ENCODE assay signal across 16 cellular contexts in the genomic region with DNA sequence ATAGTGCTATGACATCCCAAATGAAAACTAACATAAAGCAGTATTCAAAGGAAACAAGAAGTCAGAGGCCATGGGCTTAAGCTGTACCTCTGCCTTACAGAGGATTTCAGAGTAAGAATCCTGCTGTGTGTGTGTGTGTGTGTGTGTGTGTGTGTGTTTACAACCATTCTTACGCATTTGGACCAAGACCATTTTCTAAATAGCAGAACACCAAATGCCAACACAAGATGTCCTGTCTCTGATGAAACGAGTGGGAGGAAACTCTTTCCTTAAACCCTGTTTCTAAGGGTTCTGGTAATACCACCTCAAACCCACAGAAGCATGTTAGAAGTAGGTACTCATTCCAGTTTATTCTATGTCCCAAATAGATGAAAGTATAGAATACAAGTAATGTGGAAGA.
DNase-seq lines count a peak whose midpoint lies in the region; ATAC-seq and TF ChIP-seq lines count a peak whose summit lies in the region.
"Had no signal": no experiment of that assay in that cellular context is flagged by ENCODE, and none has a peak within 500 bp of the region (broad histone marks: within the 10 kb centered on the region; RNA-seq: fewer than 3 reads in every experiment).

No MANE protein-coding gene starts in this region.

- CTCF ChIA-PET in WTC11 (lab: Charles Lee), result interaction anchor here (1.2 to 1.3 kb wide), 2 partner anchors 21 to 23 kb away, joined by 4 to 5 read pairs; no protein-coding TSS in a partner anchor

- TF ChIP-seq CTCF in WTC11 (IDR thresholded peaks at IDR 0.05) (no peak), esophagus squamous epithelium (IDR thresholded peaks at IDR 0.05) (no peak), nephron progenitor cell (IDR thresholded peaks at IDR 0.05) (no peak), upper lobe of right lung (IDR thresholded peaks at IDR 0.05) (no peak)

- no peaks in the 10 kb centered on the region for H3K36me3 Mint-ChIP-seq in WTC11
- no peaks in the 10 kb centered on the region for H3K36me3 Mint-ChIP-seq in nephron progenitor cell (ENCODE audit: low read depth)
- H3K36me3 Mint-ChIP-seq in stimulated activated effector memory CD8-positive, alpha-beta T cell treated with anti-CD3 and anti-CD28 coated beads, Interleukin-12 subunit alpha, Interleukin-12 subunit beta, amount 100 ng/mL, for 72 hours, result no peaks in the 10 kb centered on the region
- H3K36me3 Mint-ChIP-seq: CD4-positive, alpha-beta memory T cell had no signal

- H3K4me3 ChIP-seq in esophagus squamous epithelium (no peak overlapping the region), upper lobe of right lung (no peak overlapping the region)
- H3K4me3 ChIP-seq: GM23248 had no signal

- H3K4me1 Mint-ChIP-seq in WTC11 (peaks cover 8% of the 10 kb centered on the region), nephron progenitor cell (peaks cover 19% of the 10 kb centered on the region)
- no peaks in the 10 kb centered on the region for H3K4me1 Mint-ChIP-seq in stimulated activated effector memory CD8-positive, alpha-beta T cell treated with anti-CD3 and anti-CD28 coated beads, Interleukin-12 subunit alpha, Interleukin-12 subunit beta, amount 100 ng/mL, for 72 hours
- H3K4me1 Mint-ChIP-seq: B cell; CD4-positive, alpha-beta memory T cell had no signal

- H3K4me1 ChIP-seq in esophagus squamous epithelium (peaks cover 0 to 43% (median 7%) of the 10 kb centered on the region in 3 donors), upper lobe of right lung (peaks cover 13% of the 10 kb centered on the region)

- peak overlapping the region; percentile 11 to 77 (median 71) for H3K27ac ChIP-seq in esophagus squamous epithelium
- H3K27ac ChIP-seq in upper lobe of right lung, result no peak overlapping the region
- H3K27ac ChIP-seq: GM23248 had no signal

- WGBS in esophagus squamous epithelium, 2 donors, result 46 to 67% methylated on average over 2 of the region's 2 CpGs

- H3K9me3 ChIP-seq in esophagus squamous epithelium (no peaks in the 10 kb centered on the region), upper lobe of right lung (no peaks in the 10 kb centered on the region)

- no peak for ATAC-seq in WTC11
- ATAC-seq in stimulated activated effector memory CD8-positive, alpha-beta T cell treated with anti-CD3 and anti-CD28 coated beads, Interleukin-12 subunit alpha, Interleukin-12 subunit beta, amount 100 ng/mL, for 72 hours, result no peak
- no peak for ATAC-seq in upper lobe of right lung
- ATAC-seq: HepG2 had no signal

- TF ChIP-seq POLR2A in esophagus squamous epithelium (IDR thresholded peaks at IDR 0.05), result no peak

- 0 out of 2 replicates have a peak overlapping the region, but pooled peaks have one; percentile 43 for H3K27ac Mint-ChIP-seq in WTC11
- H3K27ac Mint-ChIP-seq in nephron progenitor cell, result peak overlapping the region; percentile 50
- H3K27ac Mint-ChIP-seq in stimulated activated effector memory CD8-positive, alpha-beta T cell treated with anti-CD3 and anti-CD28 coated beads, Interleukin-12 subunit alpha, Interleukin-12 subunit beta, amount 100 ng/mL, for 72 hours, result peak overlapping the region; percentile 43
- H3K27ac Mint-ChIP-seq: B cell; CD4-positive, alpha-beta memory T cell had no signal

- no peaks in the 10 kb centered on the region for H3K27me3 Mint-ChIP-seq in WTC11 (ENCODE audit: low read depth)
- H3K27me3 Mint-ChIP-seq in nephron progenitor cell (ENCODE audit: low read depth, poor library complexity), result no peaks in the 10 kb centered on the region

- no peaks in the 10 kb centered on the region for H3K36me3 ChIP-seq in esophagus squamous epithelium
- H3K36me3 ChIP-seq in upper lobe of right lung, result no peaks in the 10 kb centered on the region

- H3K4me3 Mint-ChIP-seq in WTC11, result no peak overlapping the region
- no peak overlapping the region for H3K4me3 Mint-ChIP-seq in nephron progenitor cell
- H3K4me3 Mint-ChIP-seq in stimulated activated effector memory CD8-positive, alpha-beta T cell treated with anti-CD3 and anti-CD28 coated beads, Interleukin-12 subunit alpha, Interleukin-12 subunit beta, amount 100 ng/mL, for 72 hours, result no peak overlapping the region
- H3K4me3 Mint-ChIP-seq: B cell; CD4-positive, alpha-beta memory T cell had no signal

- no peak for DNase-seq in WTC11 (ENCODE audit: low spot score)
- DNase-seq in esophagus squamous epithelium (lab: John Stamatoyannopoulos, UW), result no peak
- DNase-seq in nephron progenitor cell, result no peak
- no peak for DNase-seq in stimulated activated effector memory CD8-positive, alpha-beta T cell treated with anti-CD3 and anti-CD28 coated beads, Interleukin-12 subunit alpha, Interleukin-12 subunit beta, amount 100 ng/mL, for 72 hours (ENCODE audit: low spot score in 2 of 2)
- no peak for DNase-seq in upper lobe of right lung
- no peak for DNase-seq in NCI-H2196 (lab: John Stamatoyannopoulos, UW; ENCODE audit: unreplicated experiment)
- no peak for DNase-seq in epidermal melanocyte (ENCODE audit: insufficient read length, low spot score)
- DNase-seq: CD4-positive, alpha-beta memory T cell; DND-41; GDM1; GM23248; NCI-H187 treated with DMSO at 0.1 percent for 48 hours; NCI-H446 treated with DMSO at 0.1 percent for 48 hours; NCI-H774 had no signal

- POLR2A ChIA-PET in WTC11 (lab: Charles Lee), result interaction anchor here (0.5 to 0.9 kb wide), 2 partner anchors 23 to 74 kb away, joined by 3 read pairs; a partner anchor contains a TSS

- intact Hi-C loops in esophagus squamous epithelium (cut with DNase I), result no loop called here
- intact Hi-C loops in upper lobe of right lung (cut with DNase I), result no loop called here

- H3K9me3 Mint-ChIP-seq in WTC11 (no peaks in the 10 kb centered on the region), nephron progenitor cell (no peaks in the 10 kb centered on the region)
- no peaks in the 10 kb centered on the region for H3K9me3 Mint-ChIP-seq in stimulated activated effector memory CD8-positive, alpha-beta T cell treated with anti-CD3 and anti-CD28 coated beads, Interleukin-12 subunit alpha, Interleukin-12 subunit beta, amount 100 ng/mL, for 72 hours
- H3K9me3 Mint-ChIP-seq: CD4-positive, alpha-beta memory T cell had no signal

- H3K27me3 ChIP-seq in esophagus squamous epithelium (no peaks in the 10 kb centered on the region), upper lobe of right lung (no peaks in the 10 kb centered on the region)

TF ChIP-seq in WTC11, 78 proteins besides CTCF, POLR2A, EP300 and RAD21:
- TF ChIP-seq, protein P1, sequence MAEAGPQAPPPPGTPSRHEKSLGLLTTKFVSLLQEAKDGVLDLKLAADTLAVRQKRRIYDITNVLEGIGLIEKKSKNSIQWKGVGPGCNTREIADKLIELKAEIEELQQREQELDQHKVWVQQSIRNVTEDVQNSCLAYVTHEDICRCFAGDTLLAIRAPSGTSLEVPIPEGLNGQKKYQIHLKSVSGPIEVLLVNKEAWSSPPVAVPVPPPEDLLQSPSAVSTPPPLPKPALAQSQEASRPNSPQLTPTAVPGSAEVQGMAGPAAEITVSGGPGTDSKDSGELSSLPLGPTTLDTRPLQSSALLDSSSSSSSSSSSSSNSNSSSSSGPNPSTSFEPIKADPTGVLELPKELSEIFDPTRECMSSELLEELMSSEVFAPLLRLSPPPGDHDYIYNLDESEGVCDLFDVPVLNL (CRISPR knock-in tag; IDR thresholded peaks at IDR 0.05; ENCODE audit: borderline replicate concordance, low read depth), result no peak
- no peak for TF ChIP-seq HMGA2 (CRISPR knock-in tag; IDR thresholded peaks at IDR 0.05)
- TF ChIP-seq, protein P2, sequence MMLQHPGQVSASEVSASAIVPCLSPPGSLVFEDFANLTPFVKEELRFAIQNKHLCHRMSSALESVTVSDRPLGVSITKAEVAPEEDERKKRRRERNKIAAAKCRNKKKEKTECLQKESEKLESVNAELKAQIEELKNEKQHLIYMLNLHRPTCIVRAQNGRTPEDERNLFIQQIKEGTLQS (CRISPR knock-in tag; conservative IDR thresholded peaks at IDR 0.05), result no peak
- no peak for TF ChIP-seq ESRRA (CRISPR knock-in tag; IDR thresholded peaks at IDR 0.05; ENCODE audit: borderline replicate concordance)
- no peak for TF ChIP-seq NFATC4 (CRISPR knock-in tag; IDR thresholded peaks at IDR 0.05)
- no peak for TF ChIP-seq SMAD4 (CRISPR knock-in tag; IDR thresholded peaks at IDR 0.05)
- TF ChIP-seq, protein P3, sequence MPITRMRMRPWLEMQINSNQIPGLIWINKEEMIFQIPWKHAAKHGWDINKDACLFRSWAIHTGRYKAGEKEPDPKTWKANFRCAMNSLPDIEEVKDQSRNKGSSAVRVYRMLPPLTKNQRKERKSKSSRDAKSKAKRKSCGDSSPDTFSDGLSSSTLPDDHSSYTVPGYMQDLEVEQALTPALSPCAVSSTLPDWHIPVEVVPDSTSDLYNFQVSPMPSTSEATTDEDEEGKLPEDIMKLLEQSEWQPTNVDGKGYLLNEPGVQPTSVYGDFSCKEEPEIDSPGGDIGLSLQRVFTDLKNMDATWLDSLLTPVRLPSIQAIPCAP (CRISPR knock-in tag; IDR thresholded peaks at IDR 0.05), result no peak
- TF ChIP-seq, protein P4, sequence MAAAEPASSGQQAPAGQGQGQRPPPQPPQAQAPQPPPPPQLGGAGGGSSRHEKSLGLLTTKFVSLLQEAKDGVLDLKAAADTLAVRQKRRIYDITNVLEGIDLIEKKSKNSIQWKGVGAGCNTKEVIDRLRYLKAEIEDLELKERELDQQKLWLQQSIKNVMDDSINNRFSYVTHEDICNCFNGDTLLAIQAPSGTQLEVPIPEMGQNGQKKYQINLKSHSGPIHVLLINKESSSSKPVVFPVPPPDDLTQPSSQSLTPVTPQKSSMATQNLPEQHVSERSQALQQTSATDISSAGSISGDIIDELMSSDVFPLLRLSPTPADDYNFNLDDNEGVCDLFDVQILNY (CRISPR knock-in tag; IDR thresholded peaks at IDR 0.05), result no peak
TF ChIP-seq in WTC11: peak in this region for 0.
